ENCODE assay signal across 8 cellular contexts in the genomic region with DNA sequence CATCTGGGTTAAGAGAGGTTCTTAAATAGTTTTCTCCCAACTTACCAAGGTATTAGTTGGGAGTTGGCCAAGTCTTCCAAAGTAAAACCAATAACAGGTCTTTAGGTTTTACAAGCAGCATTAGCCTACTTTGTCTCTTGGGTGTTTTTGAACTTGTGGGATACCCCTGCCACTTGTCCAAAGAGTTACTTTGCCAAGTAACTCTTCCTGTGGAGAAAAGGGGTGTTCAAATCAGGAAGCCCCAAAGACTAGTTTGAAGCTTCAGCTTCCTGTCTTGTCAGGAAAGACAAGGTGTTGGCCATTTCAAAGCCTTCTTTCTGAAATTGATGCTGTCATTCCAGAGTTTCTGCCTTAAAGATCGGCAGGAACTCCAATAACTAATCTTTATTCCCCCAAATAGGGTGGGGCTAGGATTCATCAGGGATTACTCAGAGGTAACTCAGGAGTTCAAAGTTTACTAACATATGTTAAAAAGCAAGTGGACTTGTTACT. TPM values are rescaled to one million over a fixed set of nuclear protein-coding genes. Genes with fewer than 3 reads are reported as not detected.
A peak's percentile ranks its signal among the peaks of the same experiment; 100 is the strongest.
DNase-seq lines count a peak whose midpoint lies in the region; ATAC-seq and TF ChIP-seq lines count a peak whose summit lies in the region.

No MANE protein-coding gene starts in this region.

- H3K4me1 ChIP-seq in fibroblast of lung (ENCODE audit: control insufficient read depth, extremely low read depth, insufficient read depth, low read length), result no peaks in the 10 kb centered on the region
- peaks cover 4% of the 10 kb centered on the region for H3K4me1 ChIP-seq in prostate gland (replicated peaks)

- intact Hi-C loops in prostate gland (cut with DNase I), result no loop called here

- no peak for TF ChIP-seq POLR2A in prostate gland (IDR thresholded peaks at IDR 0.05)

- 3% methylated on average over 1 of the region's 1 CpG for WGBS in prostate gland

- H3K4me3 ChIP-seq in SK-N-MC, result peak overlapping the region; percentile 94
- peak overlapping the region; percentile 64 to 92 (median 82) for H3K4me3 ChIP-seq in fibroblast of lung (replicated peaks in 1 of 4; ENCODE audit: control extremely low read depth in 1 of 4, insufficient read depth in 1 of 4, low read depth in 3 of 4, low read length in 4 of 4)
- H3K4me3 ChIP-seq in prostate gland, result peak overlapping the region; percentile 98

- no peak for TF ChIP-seq CTCF in fibroblast of lung (conservative IDR thresholded peaks at IDR 0.05 in 1 of 2, IDR thresholded peaks at IDR 0.05 in 1 of 2; ENCODE audit: low read depth in 1 of 2, low read length in 2 of 2)
- TF ChIP-seq CTCF in prostate gland (IDR thresholded peaks at IDR 0.05), result no peak

- H3K9me3 ChIP-seq in SK-N-MC (ENCODE audit: low read depth, low read length), result no peaks in the 10 kb centered on the region
- H3K9me3 ChIP-seq in fibroblast of lung (ENCODE audit: control insufficient read depth, insufficient read depth, low read depth, low read length), result no peaks in the 10 kb centered on the region
- no peaks in the 10 kb centered on the region for H3K9me3 ChIP-seq in prostate gland

- no peak overlapping the region for H2AFZ ChIP-seq in fibroblast of lung (ENCODE audit: low read length)

- peaks cover 38% of the 10 kb centered on the region for H3K79me2 ChIP-seq in fibroblast of lung (ENCODE audit: control insufficient read depth, insufficient read depth, low read length)

- H4K20me1 ChIP-seq in fibroblast of lung (ENCODE audit: control insufficient read depth, extremely low read depth, insufficient read depth, low read length), result no peaks in the 10 kb centered on the region

- peak overlapping the region; percentile 93 for H3K9ac ChIP-seq in SK-N-MC (ENCODE audit: insufficient read length)
- H3K9ac ChIP-seq in fibroblast of lung (ENCODE audit: insufficient read depth, low read length), result peak overlapping the region; percentile 95

- H3K27me3 ChIP-seq in fibroblast of lung (ENCODE audit: control insufficient read depth, insufficient read depth, low read length) (no peaks in the 10 kb centered on the region), prostate gland (replicated peaks; ENCODE audit: insufficient read depth) (no peaks in the 10 kb centered on the region)

- ATAC-seq in GM18868 (IDR thresholded peaks at IDR 0.05; ENCODE audit: unreplicated experiment), result no peak

- peak overlapping the region; percentile 91 for H3K4me2 ChIP-seq in fibroblast of lung (ENCODE audit: extremely low read depth, insufficient read depth, low read length)

- peaks cover 18% of the 10 kb centered on the region; the same call in 1 of the 2 replicates for H3K36me3 ChIP-seq in SK-N-MC (ENCODE audit: insufficient read depth, low read length)
- H3K36me3 ChIP-seq in fibroblast of lung (ENCODE audit: control insufficient read depth, insufficient read depth, low read length), result peaks cover 10% of the 10 kb centered on the region
- H3K36me3 ChIP-seq in prostate gland, result no peaks in the 10 kb centered on the region

- DNase-seq in SIG-M5 treated with dmso at 0.1 percent for 504 hours (lab: John Stamatoyannopoulos, UW; ENCODE audit: unreplicated experiment) (peak; percentile 26), SIG-M5 (lab: John Stamatoyannopoulos, UW) (no peak), SK-N-MC (ENCODE audit: low read depth, low spot score) (no peak), fibroblast of lung (ENCODE audit: low read depth in 2 of 2) (peak; percentile 14 to 16), prostate gland (ENCODE audit: low spot score) (no peak), NCI-H2107 treated with DMSO at 0.1 percent for 48 hours (lab: John Stamatoyannopoulos, UW; ENCODE audit: unreplicated experiment) (no peak), UCSD-AML1 (lab: John Stamatoyannopoulos, UW; ENCODE audit: unreplicated experiment) (no peak)

- no peak overlapping the region for H3K27ac ChIP-seq in SK-N-MC
- peak overlapping the region; percentile 86 for H3K27ac ChIP-seq in fibroblast of lung (ENCODE audit: insufficient read depth, low read length)
- H3K27ac ChIP-seq in prostate gland, result peak overlapping the region; percentile 73 to 82

RNA-seq across cellular contexts. Expression of gene RAB22A, which starts 0.8 kb away (rescaled TPM):
- 12.8 and 13.7 TPM in 2 replicates for total RNA-seq in fibroblast of lung
- polyA plus RNA-seq in fibroblast of lung, result 19.5 and 20.6 TPM in 2 replicates
- 10.7 and 11.7 TPM in 2 replicates for polyA plus RNA-seq in fibroblast of lung (2012)
- 3.9 and 13.0 TPM in 2 replicates for polyA minus RNA-seq in fibroblast of lung (ENCODE audit: low replicate concordance)
- 10 to 100 TPM; 16.9 to 20.4 TPM for total RNA-seq in prostate gland

Comparison
In these comparisons a context has a peak if more than half of its experiments do, and no peak if none do; other contexts are left out.
1. DNase-seq: peak in SIG-M5 treated with dmso at 0.1 percent for 504 hours (single experiment) and fibroblast of lung (2 of 2); none in SIG-M5 (single experiment), SK-N-MC (single experiment), prostate gland (single experiment), NCI-H2107 treated with DMSO at 0.1 percent for 48 hours (single experiment) and UCSD-AML1 (single experiment).
2. Peak in every context shown above with its lines, with median percentiles within 50 percentile points of each other: H3K4me3 ChIP-seq.